17 cellular contexts compared by ENCODE assay signal in the genomic region with DNA sequence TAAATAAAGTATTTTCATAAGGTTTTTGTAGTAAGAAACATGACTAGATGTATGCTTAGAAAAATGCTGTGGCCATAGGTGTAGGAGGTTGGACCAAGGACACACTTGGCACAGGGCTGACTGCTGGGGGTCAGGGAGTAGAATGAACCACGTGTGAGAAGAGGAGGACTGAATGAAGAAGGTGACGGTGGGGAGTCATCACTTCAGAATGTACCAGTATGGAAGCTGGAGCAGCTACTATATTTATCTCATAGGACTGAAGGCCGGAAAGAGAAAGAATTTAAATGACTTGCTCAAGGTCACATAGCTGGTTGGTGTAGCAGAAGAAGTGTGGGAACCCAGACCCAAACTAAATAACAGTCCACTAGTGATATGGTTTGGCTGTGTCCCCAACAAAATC.
"Had no signal": no experiment of that assay in that cellular context is flagged by ENCODE, and none has a peak within 500 bp of the region (broad histone marks: within the 10 kb centered on the region; RNA-seq: fewer than 3 reads in every experiment).

No MANE protein-coding gene starts in this region.

- H3K9me3 Mint-ChIP-seq: activated naive CD4-positive, alpha-beta T cell treated with anti-CD3 and anti-CD28 coated beads, Interleukin-2, amount 10 ng/mL, durations not matched to agents 7 days and 5 days; central memory CD8-positive, alpha-beta T cell; dendritic cell treated with granulocyte-macrophage colony-stimulating factor and Interleukin-4, amounts not matched to agents 40 ng/mL and 50 ng/mL, for 4 days; naive thymus-derived CD8-positive, alpha-beta T cell; stimulated activated effector memory CD8-positive, alpha-beta T cell treated with anti-CD3 and anti-CD28 coated beads, Interleukin-12 subunit alpha, Interleukin-12 subunit beta, amount 100 ng/mL, for 72 hours; T-cell had no signal

- H3K4me1 ChIP-seq: gastrocnemius medialis had no signal

- H3K27me3 ChIP-seq: gastrocnemius medialis had no signal

- H3K9me3 ChIP-seq: gastrocnemius medialis, mucosa of descending colon, thoracic aorta had no signal

- ATAC-seq: activated CD8-positive, alpha-beta memory T cell treated with anti-CD3 and anti-CD28 coated beads, Interleukin-2, amount 10 ng/mL, durations not matched to agents 7 days and 5 days; gastrocnemius medialis; left lobe of liver; mucosa of descending colon; naive thymus-derived CD8-positive, alpha-beta T cell; stimulated activated effector memory CD8-positive, alpha-beta T cell treated with anti-CD3 and anti-CD28 coated beads, Interleukin-12 subunit alpha, Interleukin-12 subunit beta, amount 100 ng/mL, for 72 hours; T-cell had no signal

- H3K27ac ChIP-seq: gastrocnemius medialis, thoracic aorta had no signal

- H3K27ac Mint-ChIP-seq: activated CD8-positive, alpha-beta memory T cell treated with anti-CD3 and anti-CD28 coated beads, Interleukin-2, amount 10 ng/mL, durations not matched to agents 7 days and 5 days; activated naive CD4-positive, alpha-beta T cell treated with anti-CD3 and anti-CD28 coated beads, Interleukin-2, amount 10 ng/mL, durations not matched to agents 7 days and 5 days; dendritic cell treated with granulocyte-macrophage colony-stimulating factor and Interleukin-4, amounts not matched to agents 40 ng/mL and 50 ng/mL, for 4 days; stimulated activated effector memory CD8-positive, alpha-beta T cell treated with anti-CD3 and anti-CD28 coated beads, Interleukin-12 subunit alpha, Interleukin-12 subunit beta, amount 100 ng/mL, for 72 hours; T-cell had no signal

- H3K4me3 ChIP-seq: gastrocnemius medialis, mucosa of descending colon, thoracic aorta had no signal

- H3K36me3 Mint-ChIP-seq: activated CD8-positive, alpha-beta memory T cell treated with anti-CD3 and anti-CD28 coated beads, Interleukin-2, amount 10 ng/mL, durations not matched to agents 7 days and 5 days; activated naive CD4-positive, alpha-beta T cell treated with anti-CD3 and anti-CD28 coated beads, Interleukin-2, amount 10 ng/mL, durations not matched to agents 7 days and 5 days; naive thymus-derived CD8-positive, alpha-beta T cell; stimulated activated effector memory CD8-positive, alpha-beta T cell treated with anti-CD3 and anti-CD28 coated beads, Interleukin-12 subunit alpha, Interleukin-12 subunit beta, amount 100 ng/mL, for 72 hours; T-cell had no signal

- H3K36me3 ChIP-seq: gastrocnemius medialis, thoracic aorta had no signal

- H3K4me3 Mint-ChIP-seq: activated CD8-positive, alpha-beta memory T cell treated with anti-CD3 and anti-CD28 coated beads, Interleukin-2, amount 10 ng/mL, durations not matched to agents 7 days and 5 days; activated naive CD4-positive, alpha-beta T cell treated with anti-CD3 and anti-CD28 coated beads, Interleukin-2, amount 10 ng/mL, durations not matched to agents 7 days and 5 days; central memory CD8-positive, alpha-beta T cell; dendritic cell treated with granulocyte-macrophage colony-stimulating factor and Interleukin-4, amounts not matched to agents 40 ng/mL and 50 ng/mL, for 4 days; naive thymus-derived CD8-positive, alpha-beta T cell; stimulated activated effector memory CD8-positive, alpha-beta T cell treated with anti-CD3 and anti-CD28 coated beads, Interleukin-12 subunit alpha, Interleukin-12 subunit beta, amount 100 ng/mL, for 72 hours; T-cell had no signal

- H3K4me1 Mint-ChIP-seq: activated CD8-positive, alpha-beta memory T cell treated with anti-CD3 and anti-CD28 coated beads, Interleukin-2, amount 10 ng/mL, durations not matched to agents 7 days and 5 days; activated naive CD4-positive, alpha-beta T cell treated with anti-CD3 and anti-CD28 coated beads, Interleukin-2, amount 10 ng/mL, durations not matched to agents 7 days and 5 days; central memory CD8-positive, alpha-beta T cell; naive thymus-derived CD8-positive, alpha-beta T cell; stimulated activated effector memory CD8-positive, alpha-beta T cell treated with anti-CD3 and anti-CD28 coated beads, Interleukin-12 subunit alpha, Interleukin-12 subunit beta, amount 100 ng/mL, for 72 hours; T-cell had no signal

- FAIRE-seq: islet of Langerhans had no signal

- DNase-seq: activated CD4-positive, alpha-beta T cell treated with anti-CD3 and anti-CD28 coated beads for 1 hour; activated CD4-positive, alpha-beta T cell treated with anti-CD3 and anti-CD28 coated beads, Interleukin-2, amount 50 U/mL, for 48 hours; activated CD8-positive, alpha-beta memory T cell treated with anti-CD3 and anti-CD28 coated beads, Interleukin-2, amount 10 ng/mL, durations not matched to agents 7 days and 5 days; activated naive CD4-positive, alpha-beta T cell treated with anti-CD3 and anti-CD28 coated beads, Interleukin-2, amount 10 ng/mL, durations not matched to agents 7 days and 5 days; activated T-cell treated with anti-CD3 and anti-CD28 coated beads, Interleukin-2, amount 50 U/mL, for 1 hour; effector memory CD4-positive, alpha-beta T cell; gastrocnemius medialis; mucosa of descending colon; naive thymus-derived CD8-positive, alpha-beta T cell; T-cell; T-helper 9 cell had no signal
